Comparison of ENCODE assay signal across 21 cellular contexts in the genomic region with DNA sequence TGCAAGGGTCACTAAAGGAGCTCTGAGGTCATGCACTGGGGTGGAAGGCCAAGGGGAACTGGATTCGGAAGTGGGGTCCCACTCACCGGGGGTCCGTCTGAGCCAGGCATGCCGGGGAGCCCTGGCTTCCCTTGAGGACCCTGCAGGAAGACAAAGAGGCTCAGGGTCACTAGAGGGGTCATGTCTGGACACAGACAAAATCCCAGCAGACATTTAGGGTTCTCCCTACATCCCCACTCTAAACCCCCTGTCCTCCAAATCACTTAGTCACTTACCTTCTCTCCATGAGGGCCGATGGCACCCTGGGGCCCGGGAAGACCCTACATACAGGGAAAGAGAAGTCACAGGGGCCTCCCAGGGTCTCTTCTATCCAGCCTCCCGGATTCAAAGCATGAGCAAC.
"Had no signal": no experiment of that assay in that cellular context is flagged by ENCODE, and none has a peak within 500 bp of the region (broad histone marks: within the 10 kb centered on the region; RNA-seq: fewer than 3 reads in every experiment).

No MANE protein-coding gene starts in this region.

- DNase-seq: dermis blood vessel endothelial cell; effector memory CD4-positive, alpha-beta T cell; mesenchymal stem cell; mucosa of descending colon; naive B cell; nephron progenitor cell; sigmoid colon; stimulated activated CD4-positive, alpha-beta T cell treated with anti-CD3 and anti-CD28 coated beads, Interleukin-2, amount 100 ng/mL, for 24 hours; stimulated activated CD4-positive, alpha-beta T cell treated with anti-CD3 and anti-CD28 coated beads, Interleukin-4, amount 100 ng/mL, for 24 hours; stimulated activated naive CD4-positive, alpha-beta T cell treated with Interleukin-2 at 50 U/mL for 16 hours; stomach; thyroid gland; trophoblast cell had no signal

- H3K9me3 Mint-ChIP-seq: central memory CD8-positive, alpha-beta T cell; mesothelial cell of epicardium; naive B cell; nephron progenitor cell; stimulated activated effector memory CD8-positive, alpha-beta T cell treated with anti-CD3 and anti-CD28 coated beads, Interleukin-12 subunit alpha, Interleukin-12 subunit beta, amount 100 ng/mL, for 72 hours had no signal

- H3K27ac ChIP-seq: coronary artery, neutrophil, psoas muscle, sigmoid colon, stomach, thyroid gland had no signal

- H3K27ac Mint-ChIP-seq: mesothelial cell of epicardium; stimulated activated effector memory CD8-positive, alpha-beta T cell treated with anti-CD3 and anti-CD28 coated beads, Interleukin-12 subunit alpha, Interleukin-12 subunit beta, amount 100 ng/mL, for 72 hours had no signal

- H3K36me3 Mint-ChIP-seq: mesothelial cell of epicardium; naive B cell; stimulated activated effector memory CD8-positive, alpha-beta T cell treated with anti-CD3 and anti-CD28 coated beads, Interleukin-12 subunit alpha, Interleukin-12 subunit beta, amount 100 ng/mL, for 72 hours had no signal

- H3K27me3 ChIP-seq: sigmoid colon, thyroid gland had no signal

- ATAC-seq: left lobe of liver; mucosa of descending colon; psoas muscle; right cardiac atrium; stimulated activated effector memory CD8-positive, alpha-beta T cell treated with anti-CD3 and anti-CD28 coated beads, Interleukin-12 subunit alpha, Interleukin-12 subunit beta, amount 100 ng/mL, for 72 hours had no signal

- H3K36me3 ChIP-seq: neutrophil, sigmoid colon, stomach, thyroid gland had no signal

- H3K4me1 Mint-ChIP-seq: central memory CD8-positive, alpha-beta T cell had no signal

- H3K9me3 ChIP-seq: mucosa of descending colon, neutrophil, psoas muscle, sigmoid colon, stomach, thyroid gland had no signal

- H3K4me1 ChIP-seq: psoas muscle, sigmoid colon, stomach, thyroid gland had no signal

- H3K4me3 Mint-ChIP-seq: central memory CD8-positive, alpha-beta T cell; mesothelial cell of epicardium; naive B cell; stimulated activated effector memory CD8-positive, alpha-beta T cell treated with anti-CD3 and anti-CD28 coated beads, Interleukin-12 subunit alpha, Interleukin-12 subunit beta, amount 100 ng/mL, for 72 hours had no signal

- H3K4me3 ChIP-seq: coronary artery, mucosa of descending colon, psoas muscle, sigmoid colon, stomach, thyroid gland had no signal
